Comparison of ENCODE assay signal across 8 cellular contexts in the genomic region with DNA sequence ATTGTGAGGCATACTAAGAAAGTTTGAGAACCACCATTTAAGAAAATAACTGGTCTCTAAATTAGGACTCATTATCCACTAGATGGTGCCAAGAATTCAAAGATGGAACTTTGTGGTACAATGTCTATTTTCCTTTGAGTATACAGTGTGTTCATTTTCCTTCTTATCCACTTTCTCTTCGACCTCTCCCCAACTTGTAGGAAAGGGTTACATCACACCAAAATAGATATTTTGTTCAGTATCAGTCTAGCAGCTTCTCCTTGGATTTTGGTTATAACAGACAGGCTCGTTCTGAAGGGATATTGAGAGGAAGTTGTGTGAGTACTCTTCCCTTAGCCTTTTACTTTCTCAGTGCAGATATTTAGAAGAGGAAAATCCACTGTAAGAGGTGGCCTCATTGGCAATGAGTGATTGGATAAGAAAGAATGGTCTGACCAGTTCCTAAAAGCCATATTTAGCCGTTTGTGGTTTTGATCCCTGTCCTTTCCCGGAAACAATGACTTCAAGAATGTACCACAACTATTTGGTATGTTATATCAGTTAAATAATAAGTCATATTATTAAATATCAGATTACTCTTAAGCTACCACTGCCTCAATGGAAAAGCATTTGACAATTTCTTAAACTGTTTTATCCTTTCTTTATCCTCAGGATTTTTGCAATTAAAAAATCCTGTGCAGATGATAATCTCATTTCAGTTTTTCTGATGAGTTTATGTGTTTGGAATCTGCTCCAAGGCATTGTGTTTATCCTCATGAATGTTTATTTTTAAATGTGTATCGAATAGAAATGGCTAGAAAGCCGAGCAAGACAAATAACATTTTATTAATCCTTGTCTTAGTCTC.
DNase-seq lines count a peak whose midpoint lies in the region.

No MANE protein-coding gene starts in this region.

- H3K36me3 ChIP-seq in SJCRH30 (no peaks in the 10 kb centered on the region), duodenal mucosa (ENCODE audit: control insufficient read depth in 1 of 2, insufficient read depth in 2 of 2, low read length in 2 of 2) (no peaks in the 10 kb centered on the region)

- peaks cover 40% of the 10 kb centered on the region for H3K4me1 ChIP-seq in SJCRH30
- H3K4me1 ChIP-seq in duodenal mucosa (ENCODE audit: control insufficient read depth in 1 of 2, insufficient read depth in 2 of 2, low read length in 2 of 2): peaks cover 24 to 40% of the 10 kb centered on the region in 2 donors

- H3K9ac ChIP-seq in duodenal mucosa (ENCODE audit: low read depth in 1 of 2, low read length in 2 of 2): peak overlapping the region in 1 of 2 donors; percentile 45

- H3K27ac ChIP-seq in SJCRH30 (peak overlapping the region; percentile 84), duodenal mucosa (ENCODE audit: low read depth, low read length) (no peak overlapping the region)

- DNase-seq in NCI-H524 (lab: John Stamatoyannopoulos, UW) (peak; percentile 4 to 44), NCI-H524 treated with DMSO at 0.1 percent for 48 hours (lab: John Stamatoyannopoulos, UW) (no peak), HS-27A (ENCODE audit: low read depth) (peak; percentile 81), SJCRH30 (peak; percentile 65 to 87), midbrain (lab: John Stamatoyannopoulos, UW) (peak; percentile 69), mucosa of gallbladder (ENCODE audit: low spot score) (no peak), cerebellar nuclear complex (lab: John Stamatoyannopoulos, UW) (no peak)

- H3K9me3 ChIP-seq in SJCRH30 (replicated peaks) (no peaks in the 10 kb centered on the region), duodenal mucosa (ENCODE audit: control insufficient read depth in 1 of 2, low read length in 2 of 2) (no peaks in the 10 kb centered on the region)

- H3K4me3 ChIP-seq in SJCRH30 (peak overlapping the region; percentile 41), duodenal mucosa (ENCODE audit: low read depth in 1 of 2, low read length in 2 of 2) (peak overlapping the region; percentile 35 to 50)

- H3K27me3 ChIP-seq in SJCRH30: no peaks in the 10 kb centered on the region
- H3K27me3 ChIP-seq in duodenal mucosa (ENCODE audit: control insufficient read depth in 1 of 2, insufficient read depth in 2 of 2, low read length in 2 of 2): no peaks in the 10 kb centered on the region

Comparison
In these comparisons a context has a peak if more than half of its experiments do, and no peak if none do; other contexts are left out.
1. DNase-seq: peak in NCI-H524 (2 of 2), HS-27A (single experiment), SJCRH30 (2 of 2) and midbrain (single experiment); none in NCI-H524 treated with DMSO at 0.1 percent for 48 hours (single experiment), mucosa of gallbladder (single experiment) and cerebellar nuclear complex (0 of 2).